19 cellular contexts compared by ENCODE assay signal in the genomic region with DNA sequence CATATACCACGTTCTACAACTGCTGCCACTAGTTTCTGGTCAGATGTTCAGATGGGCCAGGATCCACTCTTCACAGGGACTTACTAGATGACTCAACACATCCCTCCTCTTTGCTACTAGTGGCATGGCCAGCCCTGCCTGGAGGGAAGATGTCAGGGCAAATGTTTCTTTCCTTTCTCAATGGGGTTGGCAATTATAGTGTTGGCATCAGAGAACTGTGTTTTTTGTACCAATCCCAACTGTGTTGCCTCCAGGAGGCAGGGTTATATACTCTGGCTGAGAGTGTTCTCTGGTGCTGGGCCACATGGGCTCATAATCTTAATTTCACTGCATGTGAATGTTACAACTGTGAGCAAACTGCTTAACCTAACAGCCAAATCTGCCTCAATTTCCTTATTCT.
"Had no signal": no experiment of that assay in that cellular context is flagged by ENCODE, and none has a peak within 500 bp of the region (broad histone marks: within the 10 kb centered on the region; RNA-seq: fewer than 3 reads in every experiment).

No MANE protein-coding gene starts in this region.

- H3K27ac ChIP-seq: coronary artery, esophagus squamous epithelium, heart right ventricle, lower lobe of right lung, spleen, testis, uterus had no signal

- H3K4me3 ChIP-seq: coronary artery, esophagus squamous epithelium, heart right ventricle, lower lobe of right lung, spleen, testis, uterus had no signal

- DNase-seq: activated CD4-positive, alpha-beta memory T cell treated with anti-CD3 and anti-CD28 coated beads for 36 hours; activated CD4-positive, alpha-beta T cell treated with anti-CD3 and anti-CD28 coated beads for 4 hours; activated CD4-positive, CD25-positive, alpha-beta regulatory T cell; activated naive CD4-positive, alpha-beta T cell treated with Interleukin-2 at 50 U/mL for 16 hours; activated naive CD8-positive, alpha-beta T cell treated with anti-CD3 and anti-CD28 coated beads for 36 hours; activated T-cell treated with anti-CD3 and anti-CD28 coated beads, Interleukin-2, amount 50 U/mL, for 48 hours; amniotic stem cell; esophagus squamous epithelium; heart right ventricle; left colon; lower lobe of right lung; natural killer cell; spleen; stimulated activated CD4-positive, alpha-beta T cell treated with anti-CD3 and anti-CD28 coated beads, Interleukin-4, amount 100 ng/mL, for 1 hour; stimulated activated naive CD4-positive, alpha-beta T cell; testis; trophoblast cell; uterus had no signal

- H3K9me3 Mint-ChIP-seq: activated CD4-positive, alpha-beta memory T cell treated with anti-CD3 and anti-CD28 coated beads for 36 hours; activated naive CD8-positive, alpha-beta T cell treated with anti-CD3 and anti-CD28 coated beads for 36 hours had no signal

- H3K36me3 Mint-ChIP-seq: activated CD4-positive, alpha-beta memory T cell treated with anti-CD3 and anti-CD28 coated beads for 36 hours; activated naive CD8-positive, alpha-beta T cell treated with anti-CD3 and anti-CD28 coated beads for 36 hours; natural killer cell had no signal

- H3K27ac Mint-ChIP-seq: activated CD4-positive, alpha-beta memory T cell treated with anti-CD3 and anti-CD28 coated beads for 36 hours; activated naive CD8-positive, alpha-beta T cell treated with anti-CD3 and anti-CD28 coated beads for 36 hours; natural killer cell had no signal

- H3K27me3 ChIP-seq: esophagus squamous epithelium, heart right ventricle, spleen, testis, uterus had no signal

- H3K36me3 ChIP-seq: esophagus squamous epithelium, heart right ventricle, lower lobe of right lung, spleen, uterus had no signal

- H3K4me1 Mint-ChIP-seq: activated naive CD8-positive, alpha-beta T cell treated with anti-CD3 and anti-CD28 coated beads for 36 hours; natural killer cell had no signal

- H3K4me1 ChIP-seq: esophagus squamous epithelium, heart right ventricle, lower lobe of right lung, spleen, testis, uterus had no signal

- H3K4me3 Mint-ChIP-seq: activated CD4-positive, alpha-beta memory T cell treated with anti-CD3 and anti-CD28 coated beads for 36 hours; activated naive CD8-positive, alpha-beta T cell treated with anti-CD3 and anti-CD28 coated beads for 36 hours; natural killer cell had no signal

- H3K9me3 ChIP-seq: esophagus squamous epithelium, heart right ventricle, lower lobe of right lung, spleen, testis, uterus had no signal

- H3K27me3 Mint-ChIP-seq: activated CD4-positive, alpha-beta memory T cell treated with anti-CD3 and anti-CD28 coated beads for 36 hours; activated naive CD8-positive, alpha-beta T cell treated with anti-CD3 and anti-CD28 coated beads for 36 hours had no signal
